Comparison of ENCODE assay signal across 8 cellular contexts in the genomic region with DNA sequence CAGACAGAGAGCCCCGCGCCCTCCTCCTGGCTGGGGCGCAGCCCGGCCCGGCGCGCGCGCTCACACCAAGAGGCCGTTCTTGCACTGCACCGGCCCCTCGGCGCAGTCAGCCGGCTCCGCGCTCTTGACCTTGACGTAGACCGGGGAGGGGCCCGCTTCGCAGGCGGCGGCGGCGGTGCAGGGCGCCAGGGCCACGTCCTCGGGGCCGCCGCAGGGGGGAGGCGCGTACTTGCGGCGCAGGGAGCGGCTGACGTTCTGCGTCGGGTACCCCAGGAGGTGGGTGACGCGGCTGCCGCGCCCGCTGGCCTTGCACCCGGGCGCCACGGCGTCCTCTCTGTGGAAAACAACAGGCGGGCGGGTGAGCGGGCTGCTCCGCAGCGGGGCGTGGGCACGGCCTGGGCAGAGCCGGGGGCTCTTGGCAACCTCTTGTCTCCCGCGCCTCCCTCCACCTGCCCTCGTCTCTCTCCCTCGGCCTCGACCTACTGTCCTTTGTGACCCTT. TPM values are rescaled to one million over a fixed set of nuclear protein-coding genes. Genes with fewer than 3 reads are reported as not detected.
DNase-seq lines count a peak whose midpoint lies in the region; ATAC-seq and TF ChIP-seq lines count a peak whose summit lies in the region.

No MANE protein-coding gene starts in this region.

- H3K36me3 ChIP-seq in KMS-11 (ENCODE audit: insufficient read depth) (no peaks in the 10 kb centered on the region), heart right ventricle (peaks cover 0 to 2% (median 0%) of the 10 kb centered on the region in 9 donors), tibial artery (no peaks in the 10 kb centered on the region)

- peak overlapping the region; percentile 84 for H3K4me3 Mint-ChIP-seq in T-helper 1 cell treated with Interleukin-12 subunit alpha and Interleukin-12 subunit beta and Interleukin-4 antibody, amounts not matched to agents 30 μg/mL and 1 μg/mL, for 36 hours

- peak overlapping the region; percentile 50; the same call in 1 of the 2 replicates for H3K9ac ChIP-seq in KMS-11

- H3K4me3 ChIP-seq in KMS-11 (IDR thresholded peaks at IDR 0.05; ENCODE audit: insufficient read depth, low read depth, low read length) (peak overlapping the region; percentile 91), heart right ventricle (peak overlapping the region; percentile 63 to 96 (median 76)), tibial artery (peak overlapping the region; percentile 72 to 74)

- H3K79me2 ChIP-seq in KMS-11 (ENCODE audit: insufficient read depth, low read depth): no peaks in the 10 kb centered on the region

- WGBS in heart right ventricle, 2 donors: 0 to 1% methylated on average over 48 to 59 of the region's 59 CpGs

- H3K27ac Mint-ChIP-seq in T-helper 1 cell treated with Interleukin-12 subunit alpha and Interleukin-12 subunit beta and Interleukin-4 antibody, amounts not matched to agents 30 μg/mL and 1 μg/mL, for 36 hours: peak overlapping the region; percentile 71

- H3K27me3 Mint-ChIP-seq in T-helper 1 cell treated with Interleukin-12 subunit alpha and Interleukin-12 subunit beta and Interleukin-4 antibody, amounts not matched to agents 30 μg/mL and 1 μg/mL, for 36 hours (ENCODE audit: low read depth): peaks cover 42% of the 10 kb centered on the region

- H3K36me3 Mint-ChIP-seq in T-helper 1 cell treated with Interleukin-12 subunit alpha and Interleukin-12 subunit beta and Interleukin-4 antibody, amounts not matched to agents 30 μg/mL and 1 μg/mL, for 36 hours (ENCODE audit: low read depth): peaks cover 1% of the 10 kb centered on the region

- no peaks in the 10 kb centered on the region for H3K9me3 Mint-ChIP-seq in T-helper 1 cell treated with Interleukin-12 subunit alpha and Interleukin-12 subunit beta and Interleukin-4 antibody, amounts not matched to agents 30 μg/mL and 1 μg/mL, for 36 hours

- in situ Hi-C loops in Caki2 (cut with HindIII; ENCODE audit: low pct_unique_long_range_greater_than_20kb, low sequenced_read_pairs): no loop called here

- H3K27ac ChIP-seq in KMS-11 (no peak overlapping the region; the same call in 1 of the 2 replicates), heart right ventricle (peak overlapping the region; percentile 93 to 99 (median 98)), tibial artery (peak overlapping the region; percentile 94 to 96)

- intact Hi-C loops in heart right ventricle (cut with DNase I): loop anchor here in 6 of 10 donors (5.0 to 10.0 kb wide), 5 partner anchors 38 to 73 kb away; a partner anchor contains a TSS
- intact Hi-C loops in tibial artery (cut with DNase I; ENCODE audit: low total_unique reads): loop anchor here (10.0 kb wide), 1 partner anchor 70 kb away; a partner anchor contains a TSS

- H3K4me2 ChIP-seq in KMS-11: peak overlapping the region; percentile 72

- no peaks in the 10 kb centered on the region for H4K20me1 ChIP-seq in KMS-11 (ENCODE audit: insufficient read depth)

- TF ChIP-seq CTCF in KMS-11 (conservative IDR thresholded peaks at IDR 0.05; ENCODE audit: low read depth, low read length) (no peak; the same call in 1 of the 2 replicates), heart right ventricle (IDR thresholded peaks at IDR 0.05) (peak in 3 of 9 donors; percentile 26 to 44 (median 26)), tibial artery (IDR thresholded peaks at IDR 0.05) (no peak)

- peaks cover 20% of the 10 kb centered on the region for H3K4me1 ChIP-seq in KMS-11 (ENCODE audit: low read depth, poor library complexity, severe bottlenecking)
- H3K4me1 ChIP-seq in heart right ventricle: peaks cover 0 to 32% (median 19%) of the 10 kb centered on the region in 9 donors
- peaks cover 0 to 19% (median 11%) of the 10 kb centered on the region in 4 donors for H3K4me1 ChIP-seq in tibial artery

- peaks cover 10% of the 10 kb centered on the region for H3K4me1 Mint-ChIP-seq in T-helper 1 cell treated with Interleukin-12 subunit alpha and Interleukin-12 subunit beta and Interleukin-4 antibody, amounts not matched to agents 30 μg/mL and 1 μg/mL, for 36 hours (ENCODE audit: low read depth)

- DNase-seq in Caki2 (ENCODE audit: low read depth) (peak; percentile 94), amniotic epithelial cell (ENCODE audit: low read depth) (peak; percentile 84), heart right ventricle (peak; percentile 88 to 91), pons (ENCODE audit: low spot score) (peak; percentile 53), tibial artery (peak; percentile 82 to 92)

- H3K27me3 ChIP-seq in KMS-11 (ENCODE audit: insufficient read depth, low read depth) (no peaks in the 10 kb centered on the region), heart right ventricle (no peaks in the 10 kb centered on the region), tibial artery (no peaks in the 10 kb centered on the region)

- peak; percentile 85 for ATAC-seq in GM21528 (IDR thresholded peaks at IDR 0.05; ENCODE audit: low FRiP score, unreplicated experiment)
- peak; percentile 95 to 99 (median 96) for ATAC-seq in heart right ventricle

- peak overlapping the region; percentile 77 for H2AFZ ChIP-seq in KMS-11 (ENCODE audit: low read depth)

- H3K9me3 ChIP-seq in heart right ventricle (no peaks in the 10 kb centered on the region), tibial artery (no peaks in the 10 kb centered on the region)

RNA-seq across cellular contexts. Expression of a gene that starts 7.7 kb away (rescaled TPM):
- total RNA-seq in Caki2 (2014; rRNA removed; shearing (Covaris generic); ENCODE audit: low replicate concordance): 0.57 TPM in 1 of 2 replicates, not detected in the other
- not detected for total RNA-seq in heart right ventricle
- polyA plus RNA-seq in heart right ventricle: under 1 TPM in 1 of 2 donors, not detected in 1; 0.44 TPM

RNA-seq across cellular contexts. Expression of a gene that starts 28.1 kb away (rescaled TPM):
- total RNA-seq in Caki2 (2014; rRNA removed; shearing (Covaris generic); ENCODE audit: low replicate concordance): not detected in 2 replicates
- total RNA-seq in heart right ventricle: 10 to 100 TPM in 1 of 10 donors, 1 to 10 TPM in 4, under 1 TPM in 5; 0.30 to 24.4 (median 0.97) TPM
- polyA plus RNA-seq in heart right ventricle: 1 to 10 TPM in 1 of 2 donors, under 1 TPM in 1; 0.95 to 1.4 TPM

RNA-seq across cellular contexts. Expression of a gene that starts 45.2 kb away (rescaled TPM):
- not detected in 2 replicates for total RNA-seq in Caki2 (2014; rRNA removed; shearing (Covaris generic); ENCODE audit: low replicate concordance)
- total RNA-seq in heart right ventricle: 1 to 10 TPM in 1 of 10 donors, under 1 TPM in 9; 0.17 to 1.5 (median 0.47) TPM
- polyA plus RNA-seq in heart right ventricle: 1 to 10 TPM in 1 of 2 donors, under 1 TPM in 1; 0.70 to 1.4 TPM

RNA-seq across cellular contexts. Expression of a gene that starts 52.6 kb away (rescaled TPM):
- total RNA-seq in Caki2 (2014; rRNA removed; shearing (Covaris generic); ENCODE audit: low replicate concordance): not detected in 2 replicates
- total RNA-seq in heart right ventricle: 1 to 10 TPM in 1 of 10 donors, under 1 TPM in 1, not detected in 8; 0.87 to 3.0 TPM
- polyA plus RNA-seq in heart right ventricle: under 1 TPM in 1 of 2 donors, not detected in 1; 0.12 TPM
